8 cellular contexts compared by ENCODE assay signal in genomic region chr3:160003520-160004128, GRCh38. TPM values are rescaled to one million over a fixed set of nuclear protein-coding genes. Genes with fewer than 3 reads are reported as not detected.
DNase-seq lines count a peak whose midpoint lies in the region; ATAC-seq and TF ChIP-seq lines count a peak whose summit lies in the region.

No MANE protein-coding gene starts in this region.

- ATAC-seq in GM19397 (IDR thresholded peaks at IDR 0.05; ENCODE audit: unreplicated experiment): peak; percentile 83
- peak; percentile 90 for ATAC-seq in HG03175 (IDR thresholded peaks at IDR 0.05; ENCODE audit: unreplicated experiment)
- ATAC-seq in heart left ventricle: peak; percentile 69 to 91 (median 87)
- ATAC-seq in gastrocnemius medialis: no peak

- no peak overlapping the region for H3K27ac ChIP-seq in heart left ventricle
- H3K27ac ChIP-seq in gastrocnemius medialis: no peak overlapping the region

- in situ Hi-C loops in gastrocnemius medialis (cut with MboI; ENCODE audit: low sequenced_read_pairs in 4 of 4): loop anchor here (5.0 to 25.0 kb wide), 5 partner anchors 116 to 741 kb away; no protein-coding TSS in a partner anchor

- H3K36me3 ChIP-seq in heart left ventricle: no peaks in the 10 kb centered on the region
- no peaks in the 10 kb centered on the region for H3K36me3 ChIP-seq in gastrocnemius medialis

- H3K27me3 ChIP-seq in heart left ventricle (no peaks in the 10 kb centered on the region), gastrocnemius medialis (no peaks in the 10 kb centered on the region)

- peaks cover 0 to 4% (median 0%) of the 10 kb centered on the region in 12 donors for H3K4me1 ChIP-seq in heart left ventricle
- H3K4me1 ChIP-seq in gastrocnemius medialis: peaks cover 0 to 4% of the 10 kb centered on the region in 2 donors

- WGBS in heart left ventricle, 4 donors: 13 to 18% (median 17%) methylated on average over 2 of the region's 2 CpGs

- H3K4me3 ChIP-seq in heart left ventricle (no peak overlapping the region), gastrocnemius medialis (no peak overlapping the region)

- TF ChIP-seq POLR2A in heart left ventricle (IDR thresholded peaks at IDR 0.05): no peak
- no peak for TF ChIP-seq POLR2A in gastrocnemius medialis (IDR thresholded peaks at IDR 0.05)

- intact Hi-C loops in heart left ventricle (cut with DNase I): loop anchor here (2.0 to 10.0 kb wide), 13 partner anchors 71 to 1159 kb away; no protein-coding TSS in a partner anchor
- intact Hi-C loops in gastrocnemius medialis (cut with DNase I; ENCODE audit: low total_unique reads): loop anchor here (1.0 kb wide), 1 partner anchor 119 kb away; no protein-coding TSS in a partner anchor

- DNase-seq in EH (ENCODE audit: low read depth): peak; percentile 76
- peak; percentile 42 for DNase-seq in NCI-H524 treated with DMSO at 0.1 percent for 48 hours (lab: John Stamatoyannopoulos, UW)
- DNase-seq in activated T-cell treated with anti-CD3 and anti-CD28 coated beads, Interleukin-2, amount 50 U/mL, for 48 hours: peak; percentile 58 to 61
- DNase-seq in heart left ventricle: peak; percentile 45 to 76 (median 62)
- DNase-seq in gastrocnemius medialis: peak; percentile 11 to 24
- DNase-seq in GM19240 (ENCODE audit: insufficient read length, low spot score): no peak

- TF ChIP-seq CTCF in heart left ventricle (IDR thresholded peaks at IDR 0.05) (peak; percentile 54 to 71 (median 62)), gastrocnemius medialis (IDR thresholded peaks at IDR 0.05 in 4 of 5, conservative IDR thresholded peaks at IDR 0.05 in 1 of 5) (peak; percentile 34 to 60 (median 38))

- H3K9me3 ChIP-seq in heart left ventricle (no peaks in the 10 kb centered on the region), gastrocnemius medialis (no peaks in the 10 kb centered on the region)

RNA-seq across cellular contexts. Expression of gene IL12A, which starts 15.0 kb away (rescaled TPM):
- 1 to 10 TPM in 3 of 9 donors, under 1 TPM in 6; 0.42 to 3.3 (median 0.56) TPM for total RNA-seq in heart left ventricle
- 1 to 10 TPM in 1 of 2 donors, under 1 TPM in 1; 0.57 to 1.1 TPM for polyA plus RNA-seq in heart left ventricle
- not detected for total RNA-seq in gastrocnemius medialis

Comparison
In these comparisons a context has a peak if more than half of its experiments do, and no peak if none do; other contexts are left out.
1. ATAC-seq: peak in GM19397 (single experiment), HG03175 (single experiment) and heart left ventricle (4 of 4); none in gastrocnemius medialis (0 of 2).